11 cellular contexts compared by ENCODE assay signal in the genomic region with DNA sequence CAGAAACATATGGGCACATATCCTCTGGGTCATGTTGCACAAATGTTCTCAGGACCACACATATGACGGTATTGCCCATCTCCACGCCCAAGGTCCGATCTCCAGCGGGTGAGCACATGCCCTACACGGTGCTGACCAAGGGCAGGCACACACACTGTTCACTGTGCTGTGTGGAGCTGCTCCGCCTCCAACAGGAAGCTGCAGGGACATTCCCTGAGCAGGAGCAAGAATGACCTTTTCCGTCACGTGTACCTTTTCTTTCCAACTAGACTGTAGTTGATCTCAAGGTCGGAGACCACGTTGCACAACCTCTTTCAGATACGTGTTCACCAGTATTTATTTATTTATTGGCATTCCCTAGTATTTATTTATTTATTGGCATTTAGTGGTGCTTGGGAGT. TPM values are rescaled to one million over a fixed set of nuclear protein-coding genes. Genes with fewer than 3 reads are reported as not detected.
DNase-seq lines count a peak whose midpoint lies in the region; ATAC-seq and TF ChIP-seq lines count a peak whose summit lies in the region.
"Had no signal": no experiment of that assay in that cellular context is flagged by ENCODE, and none has a peak within 500 bp of the region (broad histone marks: within the 10 kb centered on the region; RNA-seq: fewer than 3 reads in every experiment).

No MANE protein-coding gene starts in this region.

- H3K9me3 ChIP-seq in body of pancreas, result no peaks in the 10 kb centered on the region
- H3K9me3 ChIP-seq in right cardiac atrium (ENCODE audit: control insufficient read depth, low read length), result no peaks in the 10 kb centered on the region
- no peaks in the 10 kb centered on the region for H3K9me3 ChIP-seq in sigmoid colon

- H3K27ac ChIP-seq in body of pancreas (peak overlapping the region in 2 of 4 donors; percentile 6 to 44), right cardiac atrium (ENCODE audit: low read length) (no peak overlapping the region), sigmoid colon (peak overlapping the region in 1 of 4 donors; percentile 47)
- H3K27ac ChIP-seq: GM23248 had no signal

- peaks cover 7% of the 10 kb centered on the region for H3K4me1 ChIP-seq in body of pancreas
- H3K4me1 ChIP-seq in right cardiac atrium (ENCODE audit: control insufficient read depth, insufficient read depth, low read length), result peaks cover 3% of the 10 kb centered on the region
- H3K4me1 ChIP-seq in sigmoid colon, result no peaks in the 10 kb centered on the region

- DNase-seq in GF-D8 (lab: John Stamatoyannopoulos, UW), result peak; percentile 22
- peak; percentile 28 to 72 (median 50) for DNase-seq in body of pancreas
- DNase-seq in right cardiac atrium, result peak in 1 of 3 donors; percentile 65
- peak; percentile 69 for DNase-seq in sigmoid colon
- no peak for DNase-seq in medulla oblongata (ENCODE audit: extremely low spot score)
- DNase-seq in activated CD8-positive, alpha-beta memory T cell treated with anti-CD3 and anti-CD28 coated beads, Interleukin-2, amount 50 U/mL, for 4 hours, result no peak
- DNase-seq in cerebellar nuclear complex (lab: John Stamatoyannopoulos, UW), result no peak
- DNase-seq in ureter (ENCODE audit: low spot score), result no peak
- DNase-seq: GM23248, NCI-H187 treated with DMSO at 0.1 percent for 48 hours had no signal

- TF ChIP-seq EP300 in sigmoid colon (IDR thresholded peaks at IDR 0.05), result no peak

- no peak overlapping the region for H3K4me3 ChIP-seq in body of pancreas
- no peak overlapping the region for H3K4me3 ChIP-seq in right cardiac atrium (ENCODE audit: low read length)
- no peak overlapping the region for H3K4me3 ChIP-seq in sigmoid colon
- H3K4me3 ChIP-seq: GM23248 had no signal

- 40 to 43% methylated on average over 10 to 11 of the region's 11 CpGs for WGBS in body of pancreas, 2 donors
- WGBS in right cardiac atrium, result 62% methylated on average over 11 of the region's 11 CpGs
- WGBS in sigmoid colon, 2 donors, result 84 to 85% methylated on average over 11 of the region's 11 CpGs

- TF ChIP-seq POLR2A in body of pancreas (IDR thresholded peaks at IDR 0.05) (no peak), sigmoid colon (IDR thresholded peaks at IDR 0.05) (no peak)

- ATAC-seq in body of pancreas, result peak; percentile 89
- ATAC-seq in right cardiac atrium, result peak; percentile 63 to 69

- H3K27me3 ChIP-seq in body of pancreas (no peaks in the 10 kb centered on the region), right cardiac atrium (ENCODE audit: control insufficient read depth, insufficient read depth) (no peaks in the 10 kb centered on the region), sigmoid colon (no peaks in the 10 kb centered on the region)

- H3K36me3 ChIP-seq in body of pancreas (replicated peaks in 1 of 2; ENCODE audit: insufficient read depth in 1 of 2, low read depth in 2 of 2) (no peaks in the 10 kb centered on the region), sigmoid colon (no peaks in the 10 kb centered on the region)

- TF ChIP-seq CTCF in body of pancreas (IDR thresholded peaks at IDR 0.05) (no peak), sigmoid colon (IDR thresholded peaks at IDR 0.05) (no peak)

- intact Hi-C loops in body of pancreas (cut with DNase I), result no loop called here
- intact Hi-C loops in right cardiac atrium (cut with DNase I), result loop anchor here in 1 of 4 donors (2.0 kb wide), 1 partner anchor 41 kb away; the partner anchor contains the start of gene B3GNT5
- intact Hi-C loops in sigmoid colon (cut with DNase I), result no loop called here

RNA-seq across cellular contexts. Expression of gene B3GNT5, which starts 41.7 kb away (rescaled TPM):
- total RNA-seq in body of pancreas (1 to 10 TPM; 5.4 to 5.6 TPM), right cardiac atrium (1 to 10 TPM; 2.2 to 4.3 (median 2.7) TPM), sigmoid colon (1 to 10 TPM; 2.2 to 4.2 (median 3.2) TPM), ureter (20.3 TPM)
- polyA plus RNA-seq in right cardiac atrium (1.8 TPM), sigmoid colon (10 to 100 TPM; 21.8 to 29.6 (median 22.8) TPM)

RNA-seq across cellular contexts. Expression of gene LAMP3, which starts 48.9 kb away (rescaled TPM):
- total RNA-seq in body of pancreas, result 1 to 10 TPM; 1.3 to 2.6 TPM
- under 1 TPM in 2 of 4 donors, not detected in 2; 0.06 to 0.31 TPM for total RNA-seq in right cardiac atrium
- polyA plus RNA-seq in right cardiac atrium, result 0.05 TPM
- not detected for total RNA-seq in sigmoid colon
- polyA plus RNA-seq in sigmoid colon, result 1 to 10 TPM in 1 of 3 donors, under 1 TPM in 2; 0.60 to 9.5 (median 0.69) TPM
- total RNA-seq in ureter, result 5.3 TPM
- total RNA-seq: LHCN-M2 had no signal
- polyA plus RNA-seq: GM23248 had no signal

Comparison
In these comparisons a context has a peak if more than half of its experiments do, and no peak if none do; other contexts are left out.
1. DNase-seq: peak in GF-D8 (single experiment), body of pancreas (4 of 4) and sigmoid colon (single experiment); none in medulla oblongata (single experiment), activated CD8-positive, alpha-beta memory T cell treated with anti-CD3 and anti-CD28 coated beads, Interleukin-2, amount 50 U/mL, for 4 hours (single experiment), cerebellar nuclear complex (0 of 2) and ureter (single experiment).